ENCODE assay signal across 8 cellular contexts in the genomic region with DNA sequence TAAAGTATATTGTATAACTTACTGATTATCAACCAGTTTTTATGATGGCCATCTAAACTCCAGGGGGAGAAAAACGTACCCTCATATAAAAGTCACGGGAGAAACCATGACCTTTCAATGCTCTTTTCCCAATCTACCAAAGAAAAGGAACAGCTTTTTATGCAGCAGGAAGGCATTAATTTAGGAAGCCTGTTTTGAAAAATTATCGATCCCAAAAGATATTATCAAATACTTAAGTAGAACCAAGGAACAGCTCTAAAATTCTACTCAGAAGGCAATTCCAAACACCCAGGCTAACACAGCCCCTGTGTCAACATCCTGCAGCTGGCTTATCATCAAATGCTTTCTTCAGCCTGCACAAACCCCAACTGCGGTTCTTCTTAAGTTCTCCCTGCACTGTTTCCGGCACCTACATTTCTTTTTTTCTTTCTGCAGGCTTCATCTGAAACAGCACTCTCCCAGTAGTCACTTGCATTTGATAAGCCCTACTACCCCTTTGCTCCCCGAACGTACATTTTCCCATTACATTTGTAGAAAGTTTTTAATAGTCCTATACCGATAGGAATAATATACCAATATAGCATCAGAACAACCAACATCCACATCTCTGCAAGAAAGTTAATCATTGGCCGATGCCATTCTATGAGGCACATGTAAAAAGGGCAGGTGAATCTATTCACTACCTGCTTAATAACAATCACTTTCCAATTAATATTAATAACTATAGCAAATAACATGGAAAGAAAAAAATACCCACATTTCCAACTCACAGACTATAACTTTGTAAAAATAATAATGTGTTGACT. TPM values are rescaled to one million over a fixed set of nuclear protein-coding genes. Genes with fewer than 3 reads are reported as not detected.
DNase-seq lines count a peak whose midpoint lies in the region; ATAC-seq and TF ChIP-seq lines count a peak whose summit lies in the region.

No MANE protein-coding gene starts in this region.

- H3K36me3 Mint-ChIP-seq in activated T-cell treated with anti-CD3 and anti-CD28 coated beads, Interleukin-2, amount 50 U/mL, for 24 hours (ENCODE audit: low read depth): peaks cover 10% of the 10 kb centered on the region
- H3K36me3 Mint-ChIP-seq in T-helper 17 cell (ENCODE audit: low read depth): no peaks in the 10 kb centered on the region

- H2AFZ ChIP-seq in fibroblast of lung (ENCODE audit: low read length): no peak overlapping the region

- no peaks in the 10 kb centered on the region for H3K27me3 Mint-ChIP-seq in activated T-cell treated with anti-CD3 and anti-CD28 coated beads, Interleukin-2, amount 50 U/mL, for 24 hours
- no peaks in the 10 kb centered on the region for H3K27me3 Mint-ChIP-seq in T-helper 17 cell

- H3K4me1 ChIP-seq in fibroblast of lung (ENCODE audit: control insufficient read depth, extremely low read depth, insufficient read depth, low read length): peaks cover 4% of the 10 kb centered on the region

- H3K27me3 ChIP-seq in fibroblast of lung (ENCODE audit: control insufficient read depth, insufficient read depth, low read length): no peaks in the 10 kb centered on the region

- no peak for DNase-seq in activated T-cell treated with anti-CD3 and anti-CD28 coated beads, Interleukin-2, amount 50 U/mL, for 24 hours
- no peak for DNase-seq in activated T-cell treated with anti-CD3 and anti-CD28 coated beads, Interleukin-2, amount 50 U/mL, for 48 hours
- DNase-seq in T-helper 17 cell (peak in 2 of 3 donors; percentile 37 to 50), fibroblast of lung (ENCODE audit: low read depth in 2 of 2) (peak; percentile 23 to 57), NCI-H1436 treated with DMSO at 0.1 percent for 48 hours (lab: John Stamatoyannopoulos, UW) (no peak), NCI-H1930 (lab: John Stamatoyannopoulos, UW) (no peak), posterior vena cava (ENCODE audit: low spot score) (no peak)

- H3K27ac Mint-ChIP-seq in activated T-cell treated with anti-CD3 and anti-CD28 coated beads, Interleukin-2, amount 50 U/mL, for 24 hours: peak overlapping the region; percentile 74
- H3K27ac Mint-ChIP-seq in T-helper 17 cell: peak overlapping the region; percentile 96

- no peaks in the 10 kb centered on the region for H3K9me3 Mint-ChIP-seq in activated T-cell treated with anti-CD3 and anti-CD28 coated beads, Interleukin-2, amount 50 U/mL, for 24 hours

- no peaks in the 10 kb centered on the region for H3K9me3 ChIP-seq in T-helper 17 cell (ENCODE audit: control insufficient read depth, low read length, poor library complexity, severe bottlenecking)
- H3K9me3 ChIP-seq in fibroblast of lung (ENCODE audit: control insufficient read depth, insufficient read depth, low read depth, low read length): no peaks in the 10 kb centered on the region

- H3K79me2 ChIP-seq in fibroblast of lung (ENCODE audit: control insufficient read depth, insufficient read depth, low read length): peaks cover 35% of the 10 kb centered on the region

- ATAC-seq in HG02973 (IDR thresholded peaks at IDR 0.05; ENCODE audit: unreplicated experiment) (peak; percentile 71), T-helper 17 cell (peak; percentile 97)

- H3K4me3 Mint-ChIP-seq in activated T-cell treated with anti-CD3 and anti-CD28 coated beads, Interleukin-2, amount 50 U/mL, for 24 hours: peak overlapping the region; percentile 70
- peak overlapping the region; percentile 91 for H3K4me3 Mint-ChIP-seq in T-helper 17 cell

- H3K4me2 ChIP-seq in fibroblast of lung (ENCODE audit: extremely low read depth, insufficient read depth, low read length): no peak overlapping the region

- no peak overlapping the region for H3K27ac ChIP-seq in fibroblast of lung (ENCODE audit: insufficient read depth, low read length)

- no peaks in the 10 kb centered on the region for H4K20me1 ChIP-seq in fibroblast of lung (ENCODE audit: control insufficient read depth, extremely low read depth, insufficient read depth, low read length)

- TF ChIP-seq CTCF in fibroblast of lung (conservative IDR thresholded peaks at IDR 0.05 in 1 of 2, IDR thresholded peaks at IDR 0.05 in 1 of 2; ENCODE audit: low read depth in 1 of 2, low read length in 2 of 2): no peak

- H3K4me1 Mint-ChIP-seq in activated T-cell treated with anti-CD3 and anti-CD28 coated beads, Interleukin-2, amount 50 U/mL, for 24 hours (ENCODE audit: low read depth): peaks cover 90% of the 10 kb centered on the region
- peaks cover 52% of the 10 kb centered on the region for H3K4me1 Mint-ChIP-seq in T-helper 17 cell

- H3K9ac ChIP-seq in fibroblast of lung (ENCODE audit: insufficient read depth, low read length): no peak overlapping the region

- H3K36me3 ChIP-seq in fibroblast of lung (ENCODE audit: control insufficient read depth, insufficient read depth, low read length): no peaks in the 10 kb centered on the region

- intact Hi-C loops in posterior vena cava (cut with DNase I): no loop called here

- H3K4me3 ChIP-seq in fibroblast of lung (replicated peaks in 1 of 4; ENCODE audit: control extremely low read depth in 1 of 4, insufficient read depth in 1 of 4, low read depth in 3 of 4, low read length in 4 of 4): no peak overlapping the region

RNA-seq across cellular contexts. Expression of a gene that starts 47.9 kb away (rescaled TPM):
- 100 to 1,000 TPM; 167 to 205 TPM for total RNA-seq in T-helper 17 cell
- total RNA-seq in fibroblast of lung: 37.5 and 40.0 TPM in 2 replicates
- polyA plus RNA-seq in fibroblast of lung: 28.5 and 30.2 TPM in 2 replicates
- polyA plus RNA-seq in fibroblast of lung (2012): 26.2 and 32.8 TPM in 2 replicates
- 13.2 and 22.3 TPM in 2 replicates for polyA minus RNA-seq in fibroblast of lung (ENCODE audit: low replicate concordance)
- total RNA-seq in posterior vena cava: 10 to 100 TPM; 64.6 to 77.6 TPM

Comparison
In these comparisons a context has a peak if more than half of its experiments do, and no peak if none do; other contexts are left out.
1. DNase-seq: peak in T-helper 17 cell (2 of 3) and fibroblast of lung (2 of 2); none in activated T-cell treated with anti-CD3 and anti-CD28 coated beads, Interleukin-2, amount 50 U/mL, for 24 hours (single experiment), activated T-cell treated with anti-CD3 and anti-CD28 coated beads, Interleukin-2, amount 50 U/mL, for 48 hours (0 of 2), NCI-H1436 treated with DMSO at 0.1 percent for 48 hours (single experiment), NCI-H1930 (0 of 2) and posterior vena cava (single experiment).